ENCODE assay signal across 1 cellular context in the genomic region with DNA sequence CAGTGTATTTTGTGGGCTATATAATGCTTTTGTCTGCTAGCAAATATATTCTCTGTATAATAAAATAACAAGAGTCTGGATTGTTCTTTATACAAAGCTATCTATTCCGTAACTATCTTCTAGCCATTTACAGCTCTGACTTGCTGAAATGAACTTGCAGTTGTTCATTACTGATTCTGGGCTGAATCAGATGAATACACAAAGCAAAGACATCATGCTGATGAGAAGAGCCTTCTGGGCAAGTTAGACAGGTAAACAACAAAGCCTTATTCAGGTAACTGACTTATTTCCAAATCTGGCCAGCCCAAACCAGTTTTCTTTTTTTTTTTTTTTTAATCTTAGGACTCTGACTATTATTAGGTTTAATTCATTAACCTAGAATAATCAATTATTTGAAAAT.
TF ChIP-seq lines count a peak whose summit lies in the region.

No MANE protein-coding gene starts in this region.

TF ChIP-seq in SK-N-SH, 30 proteins besides CTCF, POLR2A, EP300 and RAD21 (continued from another document):
- TF ChIP-seq, protein P1, sequence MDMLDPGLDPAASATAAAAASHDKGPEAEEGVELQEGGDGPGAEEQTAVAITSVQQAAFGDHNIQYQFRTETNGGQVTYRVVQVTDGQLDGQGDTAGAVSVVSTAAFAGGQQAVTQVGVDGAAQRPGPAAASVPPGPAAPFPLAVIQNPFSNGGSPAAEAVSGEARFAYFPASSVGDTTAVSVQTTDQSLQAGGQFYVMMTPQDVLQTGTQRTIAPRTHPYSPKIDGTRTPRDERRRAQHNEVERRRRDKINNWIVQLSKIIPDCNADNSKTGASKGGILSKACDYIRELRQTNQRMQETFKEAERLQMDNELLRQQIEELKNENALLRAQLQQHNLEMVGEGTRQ (IDR thresholded peaks at IDR 0.05; ENCODE audit: borderline replicate concordance, low read depth, low read length), result no peak
- no peak for TF ChIP-seq TAF1 (IDR thresholded peaks at IDR 0.05; ENCODE audit: borderline replicate concordance, low read depth, low read length)
- no peak for TF ChIP-seq NRF1 (IDR thresholded peaks at IDR 0.05; ENCODE audit: low read depth, low read length)
- TF ChIP-seq, protein P2, sequence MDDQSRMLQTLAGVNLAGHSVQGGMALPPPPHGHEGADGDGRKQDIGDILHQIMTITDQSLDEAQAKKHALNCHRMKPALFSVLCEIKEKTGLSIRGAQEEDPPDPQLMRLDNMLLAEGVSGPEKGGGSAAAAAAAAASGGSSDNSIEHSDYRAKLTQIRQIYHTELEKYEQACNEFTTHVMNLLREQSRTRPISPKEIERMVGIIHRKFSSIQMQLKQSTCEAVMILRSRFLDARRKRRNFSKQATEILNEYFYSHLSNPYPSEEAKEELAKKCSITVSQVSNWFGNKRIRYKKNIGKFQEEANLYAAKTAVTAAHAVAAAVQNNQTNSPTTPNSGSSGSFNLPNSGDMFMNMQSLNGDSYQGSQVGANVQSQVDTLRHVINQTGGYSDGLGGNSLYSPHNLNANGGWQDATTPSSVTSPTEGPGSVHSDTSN (IDR thresholded peaks at IDR 0.05), result no peak
- TF ChIP-seq FOXJ3 (CRISPR knock-in tag; IDR thresholded peaks at IDR 0.05), result no peak
- TF ChIP-seq ELF1 (IDR thresholded peaks at IDR 0.05), result no peak
- TF ChIP-seq MXI1 (IDR thresholded peaks at IDR 0.05; ENCODE audit: low read depth, low read length), result no peak
- TF ChIP-seq, protein P3, sequence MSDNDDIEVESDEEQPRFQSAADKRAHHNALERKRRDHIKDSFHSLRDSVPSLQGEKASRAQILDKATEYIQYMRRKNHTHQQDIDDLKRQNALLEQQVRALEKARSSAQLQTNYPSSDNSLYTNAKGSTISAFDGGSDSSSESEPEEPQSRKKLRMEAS (IDR thresholded peaks at IDR 0.05; ENCODE audit: low read depth), result no peak
- TF ChIP-seq TEAD4 (IDR thresholded peaks at IDR 0.05; ENCODE audit: borderline replicate concordance, insufficient read depth), result no peak
- no peak for TF ChIP-seq SMC3 (IDR thresholded peaks at IDR 0.05; ENCODE audit: low read depth, low read length)
- TF ChIP-seq JUND (IDR thresholded peaks at IDR 0.05), result no peak
- TF ChIP-seq, protein P4, sequence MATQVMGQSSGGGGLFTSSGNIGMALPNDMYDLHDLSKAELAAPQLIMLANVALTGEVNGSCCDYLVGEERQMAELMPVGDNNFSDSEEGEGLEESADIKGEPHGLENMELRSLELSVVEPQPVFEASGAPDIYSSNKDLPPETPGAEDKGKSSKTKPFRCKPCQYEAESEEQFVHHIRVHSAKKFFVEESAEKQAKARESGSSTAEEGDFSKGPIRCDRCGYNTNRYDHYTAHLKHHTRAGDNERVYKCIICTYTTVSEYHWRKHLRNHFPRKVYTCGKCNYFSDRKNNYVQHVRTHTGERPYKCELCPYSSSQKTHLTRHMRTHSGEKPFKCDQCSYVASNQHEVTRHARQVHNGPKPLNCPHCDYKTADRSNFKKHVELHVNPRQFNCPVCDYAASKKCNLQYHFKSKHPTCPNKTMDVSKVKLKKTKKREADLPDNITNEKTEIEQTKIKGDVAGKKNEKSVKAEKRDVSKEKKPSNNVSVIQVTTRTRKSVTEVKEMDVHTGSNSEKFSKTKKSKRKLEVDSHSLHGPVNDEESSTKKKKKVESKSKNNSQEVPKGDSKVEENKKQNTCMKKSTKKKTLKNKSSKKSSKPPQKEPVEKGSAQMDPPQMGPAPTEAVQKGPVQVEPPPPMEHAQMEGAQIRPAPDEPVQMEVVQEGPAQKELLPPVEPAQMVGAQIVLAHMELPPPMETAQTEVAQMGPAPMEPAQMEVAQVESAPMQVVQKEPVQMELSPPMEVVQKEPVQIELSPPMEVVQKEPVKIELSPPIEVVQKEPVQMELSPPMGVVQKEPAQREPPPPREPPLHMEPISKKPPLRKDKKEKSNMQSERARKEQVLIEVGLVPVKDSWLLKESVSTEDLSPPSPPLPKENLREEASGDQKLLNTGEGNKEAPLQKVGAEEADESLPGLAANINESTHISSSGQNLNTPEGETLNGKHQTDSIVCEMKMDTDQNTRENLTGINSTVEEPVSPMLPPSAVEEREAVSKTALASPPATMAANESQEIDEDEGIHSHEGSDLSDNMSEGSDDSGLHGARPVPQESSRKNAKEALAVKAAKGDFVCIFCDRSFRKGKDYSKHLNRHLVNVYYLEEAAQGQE (IDR thresholded peaks at IDR 0.05; ENCODE audit: low read depth, low read length), result no peak
- no peak for TF ChIP-seq NFIC (IDR thresholded peaks at IDR 0.05; ENCODE audit: borderline replicate concordance)
- TF ChIP-seq EZH2phosphoT487 (IDR thresholded peaks at IDR 0.05; ENCODE audit: borderline replicate concordance, low read depth), result no peak
- no peak for TF ChIP-seq SIN3A (IDR thresholded peaks at IDR 0.05; ENCODE audit: borderline replicate concordance, low read depth, low read length)
- TF ChIP-seq RFX5 (IDR thresholded peaks at IDR 0.05; ENCODE audit: low read length), result no peak
